11 cellular contexts compared by ENCODE assay signal in genomic region chr5:7851617-7852289, GRCh38. TPM values are rescaled to one million over a fixed set of nuclear protein-coding genes. Genes with fewer than 3 reads are reported as not detected.
DNase-seq lines count a peak whose midpoint lies in the region; ATAC-seq and TF ChIP-seq lines count a peak whose summit lies in the region.
"Had no signal": no experiment of that assay in that cellular context is flagged by ENCODE, and none has a peak within 500 bp of the region (broad histone marks: within the 10 kb centered on the region; RNA-seq: fewer than 3 reads in every experiment).

No MANE protein-coding gene starts in this region.

- POLR2A ChIA-PET in CD8-positive, alpha-beta T cell (lab: Charles Lee), result interaction anchor here (2.6 kb wide), 1 partner anchor 17 kb away, joined by 10 read pairs; the partner anchor contains the start of genes FASTKD3 and MTRR

- H3K9ac ChIP-seq in neural progenitor cell, result no peak overlapping the region

- peak overlapping the region; percentile 86 for H3K4me3 Mint-ChIP-seq in CD8-positive, alpha-beta T cell
- H3K4me3 Mint-ChIP-seq in IgD-negative memory B cell (peak overlapping the region; percentile 1 to 74 (median 44)), endothelial cell (ENCODE audit: unreplicated experiment) (peak overlapping the region; percentile 59), neural progenitor cell (peak overlapping the region; percentile 92)

- no peak for ATAC-seq in CD8-positive, alpha-beta T cell
- no peak for ATAC-seq in HG02852 (IDR thresholded peaks at IDR 0.05; ENCODE audit: unreplicated experiment)

- CTCF ChIA-PET in CD8-positive, alpha-beta T cell (lab: Charles Lee), result no interaction called here

- H3F3A ChIP-seq in neural progenitor cell (ENCODE audit: low read depth), result peaks cover 19% of the 10 kb centered on the region

- H3K4me1 ChIP-seq in CD8-positive, alpha-beta T cell (ENCODE audit: insufficient read depth, low read length), result peaks cover 12% of the 10 kb centered on the region
- peaks cover 4% of the 10 kb centered on the region for H3K4me1 ChIP-seq in neural progenitor cell

- DNase-seq in CD8-positive, alpha-beta T cell, result no peak
- no peak for DNase-seq in endothelial cell (ENCODE audit: low spot score)
- no peak for DNase-seq in neural progenitor cell (ENCODE audit: low spot score)
- DNase-seq in stimulated activated CD4-positive, alpha-beta T cell treated with anti-CD3 and anti-CD28 coated beads, Interleukin-2, amount 100 ng/mL, for 24 hours, result no peak
- no peak for DNase-seq in lower leg skin (ENCODE audit: low spot score in 2 of 2)
- no peak for DNase-seq in NOMO-1 treated with dmso at 0.1 percent for 144 hours (lab: John Stamatoyannopoulos, UW; ENCODE audit: unreplicated experiment)
- DNase-seq: activated CD4-positive, alpha-beta T cell treated with anti-CD3 and anti-CD28 coated beads for 1 hour had no signal

- 86 to 87% methylated on average over 8 of the region's 8 CpGs for WGBS in lower leg skin, 2 donors

- H3K4me1 Mint-ChIP-seq in CD8-positive, alpha-beta T cell (ENCODE audit: low read depth), result peaks cover 26% of the 10 kb centered on the region
- H3K4me1 Mint-ChIP-seq in IgD-negative memory B cell (peaks cover 9 to 10% (median 9%) of the 10 kb centered on the region in 3 donors), endothelial cell (ENCODE audit: unreplicated experiment) (no peaks in the 10 kb centered on the region), neural progenitor cell (peaks cover 14% of the 10 kb centered on the region)

- H3K9me3 ChIP-seq in CD8-positive, alpha-beta T cell (ENCODE audit: low read length), result no peaks in the 10 kb centered on the region
- no peaks in the 10 kb centered on the region for H3K9me3 ChIP-seq in neural progenitor cell (ENCODE audit: low read depth)

- no peak for TF ChIP-seq CTCF in CD8-positive, alpha-beta T cell (IDR thresholded peaks at IDR 0.05)
- TF ChIP-seq CTCF in endothelial cell (IDR thresholded peaks at IDR 0.05; ENCODE audit: unreplicated experiment) (no peak), neural progenitor cell (IDR thresholded peaks at IDR 0.05) (no peak), lower leg skin (IDR thresholded peaks at IDR 0.05) (no peak)

- no peak overlapping the region for H3K4me2 ChIP-seq in neural progenitor cell

- H4K20me1 ChIP-seq in neural progenitor cell (ENCODE audit: low read depth), result no peaks in the 10 kb centered on the region

- no peaks in the 10 kb centered on the region for H3K9me3 Mint-ChIP-seq in CD8-positive, alpha-beta T cell
- H3K9me3 Mint-ChIP-seq in IgD-negative memory B cell (peaks cover 0 to 5% (median 4%) of the 10 kb centered on the region in 3 donors), endothelial cell (ENCODE audit: unreplicated experiment) (no peaks in the 10 kb centered on the region), neural progenitor cell (peaks cover 2% of the 10 kb centered on the region)

- no peaks in the 10 kb centered on the region for H3K36me3 Mint-ChIP-seq in CD8-positive, alpha-beta T cell
- H3K36me3 Mint-ChIP-seq in IgD-negative memory B cell (peaks cover 2% of the 10 kb centered on the region), endothelial cell (ENCODE audit: low read depth, unreplicated experiment) (no peaks in the 10 kb centered on the region), neural progenitor cell (peaks cover 3% of the 10 kb centered on the region)

- H3K27ac Mint-ChIP-seq in CD8-positive, alpha-beta T cell, result peak overlapping the region; percentile 17
- no peak overlapping the region for H3K27ac Mint-ChIP-seq in IgD-negative memory B cell
- H3K27ac Mint-ChIP-seq in endothelial cell (ENCODE audit: unreplicated experiment), result peak overlapping the region; percentile 22
- H3K27ac Mint-ChIP-seq in neural progenitor cell, result peak overlapping the region; percentile 72

- H3K27me3 Mint-ChIP-seq in CD8-positive, alpha-beta T cell (ENCODE audit: low read depth), result peaks cover 19% of the 10 kb centered on the region
- H3K27me3 Mint-ChIP-seq in IgD-negative memory B cell (peaks cover 22% of the 10 kb centered on the region), endothelial cell (ENCODE audit: unreplicated experiment) (peaks cover 18% of the 10 kb centered on the region), neural progenitor cell (ENCODE audit: insufficient read depth, low read depth) (peaks cover 7% of the 10 kb centered on the region)

- no peak overlapping the region for H3K4me3 ChIP-seq in CD8-positive, alpha-beta T cell (ENCODE audit: low read depth, low read length)
- H3K4me3 ChIP-seq in neural progenitor cell (peak overlapping the region; percentile 76), lower leg skin (ENCODE audit: low read depth, poor library complexity, severe bottlenecking) (no peak overlapping the region)

- no peaks in the 10 kb centered on the region for H3K36me3 ChIP-seq in CD8-positive, alpha-beta T cell (ENCODE audit: insufficient read depth, low read length)
- H3K36me3 ChIP-seq in neural progenitor cell, result no peaks in the 10 kb centered on the region

- no peaks in the 10 kb centered on the region for H3K27me3 ChIP-seq in CD8-positive, alpha-beta T cell (ENCODE audit: insufficient read depth, low read length)
- H3K27me3 ChIP-seq in neural progenitor cell, result peaks cover 22% of the 10 kb centered on the region

- no peaks in the 10 kb centered on the region for H3K79me2 ChIP-seq in neural progenitor cell (ENCODE audit: low read depth)

- intact Hi-C loops in CD8-positive, alpha-beta T cell (cut with DNase I, micrococcal nuclease), result loop anchor here in 1 of 2 experiments (10.0 kb wide), 1 partner anchor 1087 kb away; no protein-coding TSS in a partner anchor
- intact Hi-C loops in lower leg skin (cut with DNase I; ENCODE audit: low total_unique reads), result no loop called here

- no peak overlapping the region for H3K27ac ChIP-seq in CD8-positive, alpha-beta T cell (ENCODE audit: low read depth, low read length)
- H3K27ac ChIP-seq in neural progenitor cell, result no peak overlapping the region

- no peak overlapping the region for H2AFZ ChIP-seq in neural progenitor cell (replicated peaks)

- no peak for TF ChIP-seq POLR2A in lower leg skin (IDR thresholded peaks at IDR 0.05)

RNA-seq across cellular contexts. Expression of gene CFAP90, which starts 0.8 kb away (rescaled TPM):
- total RNA-seq in CD8-positive, alpha-beta T cell, result not detected
- polyA plus RNA-seq in IgD-negative memory B cell, result not detected
- total RNA-seq in endothelial cell (ENCODE audit: unreplicated experiment), result not detected
- 0.22 TPM in 1 of 2 replicates, not detected in the other for total RNA-seq in neural progenitor cell (ENCODE audit: low replicate concordance)
- total RNA-seq in lower leg skin, result under 1 TPM in 2 of 4 donors, not detected in 2; 0.21 to 0.32 TPM
- total RNA-seq: dermis blood vessel endothelial cell, H4 had no signal

RNA-seq across cellular contexts. Expression of gene FASTKD3, which starts 17.1 kb away (rescaled TPM):
- 1 to 10 TPM; 4.3 to 7.1 TPM for total RNA-seq in CD8-positive, alpha-beta T cell
- polyA plus RNA-seq in IgD-negative memory B cell, result 11.2 TPM
- total RNA-seq in endothelial cell (ENCODE audit: unreplicated experiment) (9.1 TPM), neural progenitor cell (ENCODE audit: low replicate concordance) (25.2 and 32.2 TPM in 2 replicates), lower leg skin (10 to 100 TPM in 1 of 4 donors, 1 to 10 TPM in 3; 6.0 to 17.6 (median 8.4) TPM)

RNA-seq across cellular contexts. Expression of gene MTRR, which starts 17.2 kb away (rescaled TPM):
- 10 to 100 TPM; 67.8 to 76.8 TPM for total RNA-seq in CD8-positive, alpha-beta T cell
- polyA plus RNA-seq in IgD-negative memory B cell, result 27.4 TPM
- 28.4 TPM for total RNA-seq in endothelial cell (ENCODE audit: unreplicated experiment)
- total RNA-seq in neural progenitor cell (ENCODE audit: low replicate concordance), result 53.5 and 54.5 TPM in 2 replicates
- total RNA-seq in lower leg skin, result 10 to 100 TPM; 22.6 to 45.4 (median 30.5) TPM

Comparison
In these comparisons a context has a peak if more than half of its experiments do, and no peak if none do; other contexts are left out.
1. H3K27ac Mint-ChIP-seq: peak in CD8-positive, alpha-beta T cell (single experiment), endothelial cell (single experiment) and neural progenitor cell (single experiment); none in IgD-negative memory B cell (0 of 3).
2. Peak in every context shown above with its lines, with median percentiles within 50 percentile points of each other: H3K4me3 Mint-ChIP-seq.